In genomic region chr12:55999522-55999921, GRCh38 we compare ENCODE assay signal across 6 cellular contexts. TPM values are rescaled to one million over a fixed set of nuclear protein-coding genes. Genes with fewer than 3 reads are reported as not detected.
DNase-seq lines count a peak whose midpoint lies in the region; ATAC-seq, FAIRE-seq and TF ChIP-seq lines count a peak whose summit lies in the region.
"Not testable (repeated sequence)": the region's sequence is repeated elsewhere in the genome, so short reads cannot be mapped to it uniquely, and the experiment has no call there.
"Had no signal": no experiment of that assay in that cellular context is flagged by ENCODE, and none has a peak within 500 bp of the region (broad histone marks: within the 10 kb centered on the region; RNA-seq: fewer than 3 reads in every experiment).

No MANE protein-coding gene starts in this region.

- intact Hi-C loops in K562 (cut with micrococcal nuclease), result not testable (repeated sequence)

- no CpG with 5 or more reads among the region's 6 CpGs for WGBS in H9 (ENCODE audit: extremely low coverage, insufficient read length, low lambda C conversion rate)
- 83% methylated on average over 6 of the region's 6 CpGs for WGBS in K562 (ENCODE audit: insufficient coverage, low coverage, missing lambda C conversion rate)

- CTCF ChIA-PET in activated CD4-positive, alpha-beta memory T cell treated with anti-CD3 and anti-CD28 coated beads, Interleukin-2, amount 10 ng/mL, durations not matched to agents 7 days and 5 days (lab: Charles Lee), result interaction anchor here (0.7 to 5.6 kb wide), 5 partner anchors 22 to 261 kb away, joined by 3 to 98 read pairs (median 6); partner anchors contain the start of gene IKZF4
- CTCF ChIA-PET in K562 (lab: Yijun Ruan, JAX; ENCODE audit: low intra/inter-chr PET ratio), result not testable (repeated sequence)

- not testable (repeated sequence) for H3K9ac ChIP-seq in H9 (ENCODE audit: extremely low read depth, insufficient read length, low read length); K562 (ENCODE audit: insufficient read depth in 1 of 2, low read depth in 2 of 2, low read length in 2 of 2)

- H4K8ac ChIP-seq in H9 (replicated peaks; ENCODE audit: insufficient read length, low read depth, low read length), result not testable (repeated sequence)

- not testable (repeated sequence) for FAIRE-seq in K562 (lab: Jason Lieb, UNC)

- H3K27me3 ChIP-seq in H9 (ENCODE audit: insufficient read depth, low read length); K562 (ENCODE audit: control insufficient read depth in 2 of 2, insufficient read depth in 2 of 2, low read length in 2 of 2): not testable (repeated sequence)

- not testable (repeated sequence) for H2BK120ac ChIP-seq in H9 (ENCODE audit: low read depth, low read length, poor library complexity, severe bottlenecking)

- ATAC-seq in K562, result not testable (repeated sequence)

- H3K36me3 ChIP-seq in K562 (ENCODE audit: control insufficient read depth, insufficient read depth, low read length), result peaks cover 31% of the 10 kb centered on the region

- not testable (repeated sequence) for H4K20me1 ChIP-seq in H9 (ENCODE audit: control insufficient read depth, insufficient read depth, insufficient read length); K562 (replicated peaks; ENCODE audit: control insufficient read depth, insufficient read depth, low read length)

- not testable (repeated sequence) for H2BK20ac ChIP-seq in H9 (ENCODE audit: low read depth, low read length, poor library complexity, severe bottlenecking)

- peak overlapping the region; percentile 68 to 88 (median 71); a peak in 4 of 7 replicates for H3K27ac Mint-ChIP-seq in H9
- H3K27ac Mint-ChIP-seq in activated CD4-positive, alpha-beta memory T cell treated with anti-CD3 and anti-CD28 coated beads, Interleukin-2, amount 10 ng/mL, durations not matched to agents 7 days and 5 days, result peak overlapping the region; percentile 58
- not testable (repeated sequence) for H3K27ac Mint-ChIP-seq in mesothelial cell of epicardium

- H3T11ph ChIP-seq in H9 (ENCODE audit: low read length), result not testable (repeated sequence)

- H3K9me3 Mint-ChIP-seq in H9; activated CD4-positive, alpha-beta memory T cell treated with anti-CD3 and anti-CD28 coated beads, Interleukin-2, amount 10 ng/mL, durations not matched to agents 7 days and 5 days; mesothelial cell of epicardium: not testable (repeated sequence)

- not testable (repeated sequence) for H2AK5ac ChIP-seq in H9 (ENCODE audit: insufficient read length, low read length)

- not testable (repeated sequence) for H4K5ac ChIP-seq in H9 (ENCODE audit: insufficient read length, low read depth, low read length)

- not testable (repeated sequence) for BruUV-seq in K562 (replicated peaks; lab: Mats Ljungman, UMichigan)

- TF ChIP-seq CTCF in H9 (conservative IDR thresholded peaks at IDR 0.05); K562 (IDR thresholded peaks at IDR 0.05 in 2 of 3, conservative IDR thresholded peaks at IDR 0.05 in 1 of 3; ENCODE audit: insufficient read depth in 2 of 3, low read depth in 1 of 3, low read length in 3 of 3); mesothelial cell of epicardium (IDR thresholded peaks at IDR 0.05; ENCODE audit: unreplicated experiment): not testable (repeated sequence)

- TF ChIP-seq RAD21 in K562 (CRISPR knock-in tag; conservative IDR thresholded peaks at IDR 0.05 in 1 of 2, IDR thresholded peaks at IDR 0.05 in 1 of 2), result not testable (repeated sequence)

- H3K4me3 Mint-ChIP-seq in H9, result peak overlapping the region in 1 of 2 experiments; percentile 66; a peak in 2 of 5 replicates
- not testable (repeated sequence) for H3K4me3 Mint-ChIP-seq in activated CD4-positive, alpha-beta memory T cell treated with anti-CD3 and anti-CD28 coated beads, Interleukin-2, amount 10 ng/mL, durations not matched to agents 7 days and 5 days
- H3K4me3 Mint-ChIP-seq in mesothelial cell of epicardium, result peak overlapping the region; percentile 32

- not testable (repeated sequence) for H3K4me2 ChIP-seq in H9 (ENCODE audit: insufficient read depth, insufficient read length, low read length); K562 (ENCODE audit: insufficient read depth, low read length)

- H2BK15ac ChIP-seq in H9 (ENCODE audit: low read depth, low read length), result not testable (repeated sequence)

- H2BK5ac ChIP-seq in H9 (ENCODE audit: insufficient read length, low read length), result not testable (repeated sequence)

- not testable (repeated sequence) for H2AFZ ChIP-seq in H9 (ENCODE audit: low read length); K562 (ENCODE audit: low read depth, low read length)

- not testable (repeated sequence) for H3K27me3 Mint-ChIP-seq in H9 (ENCODE audit: low read depth); activated CD4-positive, alpha-beta memory T cell treated with anti-CD3 and anti-CD28 coated beads, Interleukin-2, amount 10 ng/mL, durations not matched to agents 7 days and 5 days; mesothelial cell of epicardium (ENCODE audit: low read depth)

- not testable (repeated sequence) for H3K18ac ChIP-seq in H9 (ENCODE audit: insufficient read length, low read depth, low read length)

- not testable (repeated sequence) for DNase-seq in H9; K562 (ENCODE audit: extremely low read depth in 1 of 4, low spot score in 3 of 4); mesothelial cell of epicardium (ENCODE audit: low spot score in 2 of 2, unreplicated experiment in 2 of 2)
- DNase-seq in SHP77 (lab: John Stamatoyannopoulos, UW), result peak; percentile 78 to 80
- peak; percentile 34 for DNase-seq in activated CD4-positive, alpha-beta memory T cell treated with anti-CD3 and anti-CD28 coated beads, Interleukin-2, amount 10 ng/mL, durations not matched to agents 7 days and 5 days

- H3K9me1 ChIP-seq in K562 (ENCODE audit: control insufficient read depth, insufficient read depth, low read length), result not testable (repeated sequence)

- not testable (repeated sequence) for H3K14ac ChIP-seq in H9 (ENCODE audit: insufficient read depth, low read length)

- not testable (repeated sequence) for TF ChIP-seq POLR2A in K562 (conservative IDR thresholded peaks at IDR 0.05)

- H3K56ac ChIP-seq in H9 (ENCODE audit: insufficient read length, low read depth, low read length), result not testable (repeated sequence)

- H3K79me2 ChIP-seq in H9 (ENCODE audit: insufficient read depth, low read length), result not testable (repeated sequence)
- H3K79me2 ChIP-seq in K562 (ENCODE audit: control insufficient read depth, insufficient read depth, low read length), result peaks cover 19% of the 10 kb centered on the region

- H3K4me1 ChIP-seq in H9 (ENCODE audit: insufficient read depth, low read length), result not testable (repeated sequence)
- H3K4me1 ChIP-seq in K562 (replicated peaks in 1 of 2; ENCODE audit: control insufficient read depth in 2 of 2, insufficient read depth in 2 of 2, low read length in 2 of 2), result peaks cover 11 to 39% of the 10 kb centered on the region in 2 experiments; a peak in 4 of 5 replicates

- not testable (repeated sequence) for H3K9me3 ChIP-seq in H9 (ENCODE audit: control insufficient read depth, low read depth, low read length); K562 (replicated peaks; ENCODE audit: control insufficient read depth, insufficient read depth, low read depth, low read length)

- H3K4me1 Mint-ChIP-seq in H9, result peaks cover 6 to 11% of the 10 kb centered on the region in 2 experiments; a peak in 3 of 4 replicates
- H3K4me1 Mint-ChIP-seq in activated CD4-positive, alpha-beta memory T cell treated with anti-CD3 and anti-CD28 coated beads, Interleukin-2, amount 10 ng/mL, durations not matched to agents 7 days and 5 days, result peaks cover 36% of the 10 kb centered on the region
- H3K4me1 Mint-ChIP-seq in mesothelial cell of epicardium, result peaks cover 11% of the 10 kb centered on the region

- H3K23me2 ChIP-seq in H9 (ENCODE audit: insufficient read length, low read depth, low read length, poor library complexity, severe bottlenecking), result not testable (repeated sequence)

- POLR2A ChIA-PET in activated CD4-positive, alpha-beta memory T cell treated with anti-CD3 and anti-CD28 coated beads, Interleukin-2, amount 10 ng/mL, durations not matched to agents 7 days and 5 days (lab: Charles Lee), result interaction anchor here (0.7 to 1.4 kb wide), 3 partner anchors 10 to 128 kb away, joined by 3 to 4 read pairs (median 3); partner anchors contain the start of gene ESYT1
- POLR2A ChIA-PET in K562 (lab: Yijun Ruan, JAX), result interaction anchor here (1.5 to 5.1 kb wide), 4 partner anchors 10 to 25 kb away, joined by 5 to 31 read pairs (median 14); partner anchors contain the start of genes IKZF4 and RAB5B

- not testable (repeated sequence) for H3K23ac ChIP-seq in H9 (ENCODE audit: insufficient read length, low read depth, low read length)

- not testable (repeated sequence) for H2BK12ac ChIP-seq in H9 (ENCODE audit: insufficient read length, low read depth, low read length)

- not testable (repeated sequence) for H3K27ac ChIP-seq in H9 (ENCODE audit: insufficient read length, low read depth, low read length); K562 (ENCODE audit: extremely low read depth, low read depth, low read length)

- H3K4ac ChIP-seq in H9 (ENCODE audit: low read depth, low read length), result not testable (repeated sequence)

- not testable (repeated sequence) for H3K4me3 ChIP-seq in K562

- not testable (repeated sequence) for H4K91ac ChIP-seq in H9 (ENCODE audit: insufficient read length, low read depth, low read length)

- in situ Hi-C loops in K562 (cut with MboI), result loop anchor here (5.0 kb wide), 1 partner anchor 33 kb away; no protein-coding TSS in a partner anchor

- H3K36me3 Mint-ChIP-seq in H9 (ENCODE audit: insufficient read depth in 1 of 3, low read depth in 3 of 3), result peaks cover 21 to 42% (median 38%) of the 10 kb centered on the region in 3 experiments
- H3K36me3 Mint-ChIP-seq in activated CD4-positive, alpha-beta memory T cell treated with anti-CD3 and anti-CD28 coated beads, Interleukin-2, amount 10 ng/mL, durations not matched to agents 7 days and 5 days (ENCODE audit: low read depth), result peaks cover 19% of the 10 kb centered on the region
- peaks cover 18% of the 10 kb centered on the region for H3K36me3 Mint-ChIP-seq in mesothelial cell of epicardium

- TF ChIP-seq EP300 in K562 (IDR thresholded peaks at IDR 0.05; ENCODE audit: low read length), result not testable (repeated sequence)

- H3K79me1 ChIP-seq in H9 (ENCODE audit: insufficient read depth, low read depth, low read length, poor library complexity, severe bottlenecking), result not testable (repeated sequence)

RNA-seq across cellular contexts. Expression of gene SUOX, which starts 2.4 kb away (rescaled TPM):
- total RNA-seq in H9 (2021) (21.0 and 21.5 TPM in 2 replicates), K562 (2014; rRNA removed) (21.3 and 30.1 TPM in 2 replicates), K562 (2014; rRNA removed; fragmentation: Illumina TruSeq; extraction: Trizol) (18.1 and 22.9 TPM in 2 replicates), K562 (2015; rRNA removed; fragmentation: Illumina TruSeq; extraction: Trizol) (29.9 and 30.0 TPM in 2 replicates), K562 (2021) (23.7 and 25.8 TPM in 2 replicates), mesothelial cell of epicardium (37.1 to 38.9 TPM (median 38.1 TPM) in 3 replicates)
- 1 to 10 TPM; 4.2 to 5.3 TPM for total RNA-seq in activated CD4-positive, alpha-beta memory T cell treated with anti-CD3 and anti-CD28 coated beads, Interleukin-2, amount 10 ng/mL, durations not matched to agents 7 days and 5 days
- total RNA-seq in K562 (2011; cell fraction: chromatin; rRNA removed; ENCODE audit: low replicate concordance), result 64.5 and 126 TPM in 2 replicates
- 67.9 and 78.4 TPM in 2 replicates for total RNA-seq in K562 (2011; cell fraction: nucleolus; rRNA removed)
- total RNA-seq in K562 (2011; cell fraction: nucleoplasm; rRNA removed), result 78.7 and 91.5 TPM in 2 replicates
- polyA plus RNA-seq in K562 (2011; rRNA removed) (31.2 and 31.5 TPM in 2 replicates), K562 (2014; fragmentation: Illumina TruSeq; extraction: Trizol) (32.2 and 39.7 TPM in 2 replicates), K562 (2014; fragmentation: Nextera tagmentation; extraction: Ambion mirVana) (10 to 100 TPM in 1 of 2 experiments, 1 to 10 TPM in 1; 9.2 to 21.6 TPM), K562 (2014; rRNA removed) (25.4 and 27.9 TPM in 2 replicates)
- polyA plus RNA-seq in K562 (2011; cell fraction: cytosol; rRNA removed), result 33.1 and 43.9 TPM in 2 replicates
- 62.5 and 76.6 TPM in 2 replicates for polyA plus RNA-seq in K562 (2011; cell fraction: nucleus; rRNA removed)
- 26.9 and 29.9 TPM in 2 replicates for polyA plus RNA-seq in K562 (2012)
- 30.3 and 35.2 TPM in 2 replicates for polyA minus RNA-seq in K562 (2011; rRNA and poly(A)+ RNA removed)
- polyA minus RNA-seq in K562 (2011; cell fraction: cytosol; rRNA and poly(A)+ RNA removed), result 16.8 and 19.6 TPM in 2 replicates
- 24.4 and 37.4 TPM in 2 replicates for polyA minus RNA-seq in K562 (2011; cell fraction: nucleus; rRNA and poly(A)+ RNA removed)

RNA-seq across cellular contexts. Expression of gene IKZF4, which starts 21.3 kb away (rescaled TPM):
- total RNA-seq in H9 (2021) (13.0 and 13.9 TPM in 2 replicates), K562 (2014; rRNA removed) (1.9 and 3.9 TPM in 2 replicates), K562 (2014; rRNA removed; fragmentation: Illumina TruSeq; extraction: Trizol) (2.8 TPM in 2 replicates), K562 (2015; rRNA removed; fragmentation: Illumina TruSeq; extraction: Trizol) (3.6 and 4.6 TPM in 2 replicates), K562 (2021) (16.0 and 16.3 TPM in 2 replicates), mesothelial cell of epicardium (16.2 to 22.5 TPM (median 18.6 TPM) in 3 replicates)
- 10 to 100 TPM; 17.6 to 19.4 TPM for total RNA-seq in activated CD4-positive, alpha-beta memory T cell treated with anti-CD3 and anti-CD28 coated beads, Interleukin-2, amount 10 ng/mL, durations not matched to agents 7 days and 5 days
- 32.0 and 35.8 TPM in 2 replicates for total RNA-seq in K562 (2011; cell fraction: chromatin; rRNA removed; ENCODE audit: low replicate concordance)
- total RNA-seq in K562 (2011; cell fraction: nucleolus; rRNA removed), result 14.9 and 21.0 TPM in 2 replicates
- total RNA-seq in K562 (2011; cell fraction: nucleoplasm; rRNA removed), result 29.4 and 36.0 TPM in 2 replicates
- polyA plus RNA-seq in K562 (2011; rRNA removed) (6.7 and 8.2 TPM in 2 replicates), K562 (2014; fragmentation: Illumina TruSeq; extraction: Trizol) (13.5 and 16.0 TPM in 2 replicates), K562 (2014; fragmentation: Nextera tagmentation; extraction: Ambion mirVana) (1 to 10 TPM; 2.8 to 3.6 TPM), K562 (2014; rRNA removed) (6.4 and 10.2 TPM in 2 replicates)
- 7.7 and 10.7 TPM in 2 replicates for polyA plus RNA-seq in K562 (2011; cell fraction: cytosol; rRNA removed)
- 19.0 and 35.6 TPM in 2 replicates for polyA plus RNA-seq in K562 (2011; cell fraction: nucleus; rRNA removed)
- 9.7 and 17.3 TPM in 2 replicates for polyA plus RNA-seq in K562 (2012)
- polyA minus RNA-seq in K562 (2011; rRNA and poly(A)+ RNA removed), result 8.0 and 8.6 TPM in 2 replicates
- 10.7 and 13.7 TPM in 2 replicates for polyA minus RNA-seq in K562 (2011; cell fraction: cytosol; rRNA and poly(A)+ RNA removed)
- 5.8 and 6.8 TPM in 2 replicates for polyA minus RNA-seq in K562 (2011; cell fraction: nucleus; rRNA and poly(A)+ RNA removed)

RNA-seq across cellular contexts. Expression of gene RAB5B, which starts 25.6 kb away (rescaled TPM):
- 48.4 and 50.6 TPM in 2 replicates for total RNA-seq in H9 (2021)
- 10 to 100 TPM; 70.1 to 71.5 TPM for total RNA-seq in activated CD4-positive, alpha-beta memory T cell treated with anti-CD3 and anti-CD28 coated beads, Interleukin-2, amount 10 ng/mL, durations not matched to agents 7 days and 5 days
- total RNA-seq in K562 (2011; cell fraction: chromatin; rRNA removed; ENCODE audit: low replicate concordance), result 74.2 and 106 TPM in 2 replicates
- 56.2 and 58.3 TPM in 2 replicates for total RNA-seq in K562 (2011; cell fraction: nucleolus; rRNA removed)
- total RNA-seq in K562 (2011; cell fraction: nucleoplasm; rRNA removed), result 79.6 and 100 TPM in 2 replicates
- 14.3 and 18.2 TPM in 2 replicates for total RNA-seq in K562 (2014; rRNA removed)
- total RNA-seq in K562 (2014; rRNA removed; fragmentation: Illumina TruSeq; extraction: Trizol), result 24.7 and 25.2 TPM in 2 replicates
- 20.8 and 22.0 TPM in 2 replicates for total RNA-seq in K562 (2015; rRNA removed; fragmentation: Illumina TruSeq; extraction: Trizol)
- 33.7 and 35.1 TPM in 2 replicates for total RNA-seq in K562 (2021)
- 73.8 and 79.6 TPM in 2 replicates for polyA plus RNA-seq in K562 (2011; rRNA removed)
- polyA plus RNA-seq in K562 (2011; cell fraction: cytosol; rRNA removed), result 46.7 and 81.7 TPM in 2 replicates
- polyA plus RNA-seq in K562 (2011; cell fraction: nucleus; rRNA removed), result 47.0 and 59.0 TPM in 2 replicates
- polyA plus RNA-seq in K562 (2012), result 30.1 and 47.5 TPM in 2 replicates
- 39.7 and 49.4 TPM in 2 replicates for polyA plus RNA-seq in K562 (2014; fragmentation: Illumina TruSeq; extraction: Trizol)
- polyA plus RNA-seq in K562 (2014; fragmentation: Nextera tagmentation; extraction: Ambion mirVana), result 10 to 100 TPM in 1 of 2 experiments, 1 to 10 TPM in 1; 6.8 to 12.2 TPM
- polyA plus RNA-seq in K562 (2014; rRNA removed), result 29.5 and 37.1 TPM in 2 replicates
- 71.3 and 77.5 TPM in 2 replicates for polyA minus RNA-seq in K562 (2011; rRNA and poly(A)+ RNA removed)
- polyA minus RNA-seq in K562 (2011; cell fraction: cytosol; rRNA and poly(A)+ RNA removed), result 31.7 and 33.6 TPM in 2 replicates
- polyA minus RNA-seq in K562 (2011; cell fraction: nucleus; rRNA and poly(A)+ RNA removed), result 13.5 and 26.8 TPM in 2 replicates
- 99.3 to 104 TPM (median 101 TPM) in 3 replicates for total RNA-seq in mesothelial cell of epicardium

RNA-seq across cellular contexts. Expression of gene CDK2, which starts 32.9 kb away (rescaled TPM):
- total RNA-seq in H9 (2021) (53.1 and 60.8 TPM in 2 replicates), K562 (2014; rRNA removed) (83.6 and 101 TPM in 2 replicates), K562 (2014; rRNA removed; fragmentation: Illumina TruSeq; extraction: Trizol) (96.5 and 116 TPM in 2 replicates), K562 (2015; rRNA removed; fragmentation: Illumina TruSeq; extraction: Trizol) (106 and 111 TPM in 2 replicates), K562 (2021) (110 and 133 TPM in 2 replicates), mesothelial cell of epicardium (52.0 to 54.0 TPM (median 52.4 TPM) in 3 replicates)
- total RNA-seq in activated CD4-positive, alpha-beta memory T cell treated with anti-CD3 and anti-CD28 coated beads, Interleukin-2, amount 10 ng/mL, durations not matched to agents 7 days and 5 days, result 10 to 100 TPM; 88.9 to 98.9 TPM
- 59.4 and 105 TPM in 2 replicates for total RNA-seq in K562 (2011; cell fraction: chromatin; rRNA removed; ENCODE audit: low replicate concordance)
- total RNA-seq in K562 (2011; cell fraction: nucleolus; rRNA removed), result 83.6 and 91.2 TPM in 2 replicates
- total RNA-seq in K562 (2011; cell fraction: nucleoplasm; rRNA removed), result 82.4 and 85.6 TPM in 2 replicates
- polyA plus RNA-seq in K562 (2011; rRNA removed) (200 and 213 TPM in 2 replicates), K562 (2014; fragmentation: Illumina TruSeq; extraction: Trizol) (129 and 166 TPM in 2 replicates), K562 (2014; fragmentation: Nextera tagmentation; extraction: Ambion mirVana) (10 to 100 TPM; 17.4 to 26.4 TPM), K562 (2014; rRNA removed) (109 and 114 TPM in 2 replicates)
- polyA plus RNA-seq in K562 (2011; cell fraction: cytosol; rRNA removed), result 130 and 203 TPM in 2 replicates
- polyA plus RNA-seq in K562 (2011; cell fraction: nucleus; rRNA removed), result 271 and 421 TPM in 2 replicates
- polyA plus RNA-seq in K562 (2012), result 106 and 139 TPM in 2 replicates
- 58.7 and 86.0 TPM in 2 replicates for polyA minus RNA-seq in K562 (2011; rRNA and poly(A)+ RNA removed)
- polyA minus RNA-seq in K562 (2011; cell fraction: cytosol; rRNA and poly(A)+ RNA removed), result 48.2 and 82.6 TPM in 2 replicates
- polyA minus RNA-seq in K562 (2011; cell fraction: nucleus; rRNA and poly(A)+ RNA removed), result 31.2 and 44.9 TPM in 2 replicates

RNA-seq across cellular contexts. Expression of gene PMEL, which starts 33.7 kb away (rescaled TPM):
- total RNA-seq in H9 (2021) (71.0 and 72.6 TPM in 2 replicates), K562 (2014; rRNA removed) (0.36 and 0.78 TPM in 2 replicates), K562 (2014; rRNA removed; fragmentation: Illumina TruSeq; extraction: Trizol) (0.96 and 1.1 TPM in 2 replicates), K562 (2015; rRNA removed; fragmentation: Illumina TruSeq; extraction: Trizol) (0.54 and 0.72 TPM in 2 replicates), K562 (2021) (0.96 and 0.98 TPM in 2 replicates), mesothelial cell of epicardium (3.6 to 5.3 TPM (median 5.1 TPM) in 3 replicates)
- total RNA-seq in activated CD4-positive, alpha-beta memory T cell treated with anti-CD3 and anti-CD28 coated beads, Interleukin-2, amount 10 ng/mL, durations not matched to agents 7 days and 5 days, result under 1 TPM; 0.33 to 0.60 TPM
- 2.5 and 8.4 TPM in 2 replicates for total RNA-seq in K562 (2011; cell fraction: chromatin; rRNA removed; ENCODE audit: low replicate concordance)
- total RNA-seq in K562 (2011; cell fraction: nucleolus; rRNA removed), result 3.4 and 4.2 TPM in 2 replicates
- 5.3 and 6.1 TPM in 2 replicates for total RNA-seq in K562 (2011; cell fraction: nucleoplasm; rRNA removed)
- polyA plus RNA-seq in K562 (2011; rRNA removed) (2.0 and 2.8 TPM in 2 replicates), K562 (2014; fragmentation: Illumina TruSeq; extraction: Trizol) (1.4 and 1.9 TPM in 2 replicates), K562 (2014; fragmentation: Nextera tagmentation; extraction: Ambion mirVana) (under 1 TPM; 0.39 to 0.68 TPM), K562 (2014; rRNA removed) (1.1 and 2.5 TPM in 2 replicates)
- polyA plus RNA-seq in K562 (2011; cell fraction: cytosol; rRNA removed), result 2.1 and 2.8 TPM in 2 replicates
- 9.6 and 10.1 TPM in 2 replicates for polyA plus RNA-seq in K562 (2011; cell fraction: nucleus; rRNA removed)
- 0.81 and 1.9 TPM in 2 replicates for polyA plus RNA-seq in K562 (2012)
- polyA minus RNA-seq in K562 (2011; rRNA and poly(A)+ RNA removed), result 1.5 and 1.6 TPM in 2 replicates
- polyA minus RNA-seq in K562 (2011; cell fraction: cytosol; rRNA and poly(A)+ RNA removed), result not detected in 2 replicates
- polyA minus RNA-seq in K562 (2011; cell fraction: nucleus; rRNA and poly(A)+ RNA removed), result 1.2 and 1.6 TPM in 2 replicates
- polyA plus RNA-seq: CD8-positive, alpha-beta memory T cell had no signal
